ENCODE assay signal across 18 cellular contexts in the genomic region with DNA sequence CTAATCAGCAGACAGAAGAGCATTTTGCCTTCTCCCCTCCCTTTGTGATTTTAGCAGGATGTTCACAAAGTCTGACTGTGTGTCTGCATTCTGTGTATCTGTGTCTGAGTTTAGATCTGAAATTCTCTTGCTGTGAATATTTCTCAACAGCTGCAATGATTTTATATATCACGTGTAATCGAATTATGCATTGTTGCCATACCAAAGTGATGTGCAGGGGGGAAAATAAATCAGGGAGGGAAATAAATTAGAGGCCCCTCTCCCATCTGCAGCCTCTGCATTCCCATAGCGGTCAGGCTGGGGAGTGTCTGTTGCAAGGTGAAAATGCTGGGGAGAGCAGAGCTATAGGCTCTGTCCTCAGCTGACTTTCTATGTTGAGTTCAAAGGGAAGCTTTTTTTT.
"Had no signal": no experiment of that assay in that cellular context is flagged by ENCODE, and none has a peak within 500 bp of the region (broad histone marks: within the 10 kb centered on the region; RNA-seq: fewer than 3 reads in every experiment).

No MANE protein-coding gene starts in this region.

- ATAC-seq: gastroesophageal sphincter; left ventricle myocardium superior; naive thymus-derived CD8-positive, alpha-beta T cell had no signal

- H3K4me1 Mint-ChIP-seq: naive thymus-derived CD8-positive, alpha-beta T cell; neural crest cell had no signal

- H3K36me3 Mint-ChIP-seq: naive thymus-derived CD8-positive, alpha-beta T cell had no signal

- H3K4me3 Mint-ChIP-seq: naive thymus-derived CD8-positive, alpha-beta T cell; neural crest cell had no signal

- H3K27ac Mint-ChIP-seq: progenitor cell of endocrine pancreas had no signal

- H3K9me3 Mint-ChIP-seq: naive thymus-derived CD8-positive, alpha-beta T cell; neural crest cell had no signal

- H3K4me3 ChIP-seq: esophagus squamous epithelium, gastroesophageal sphincter, lung, smooth muscle cell, upper lobe of left lung, vagina had no signal

- DNase-seq: dermis blood vessel endothelial cell; esophagus squamous epithelium; foreskin fibroblast; glutamatergic neuron; islet precursor cell; left ventricle myocardium superior; mesenchymal stem cell; naive thymus-derived CD8-positive, alpha-beta T cell; right cardiac atrium; stimulated activated CD4-positive, alpha-beta T cell treated with anti-CD3 and anti-CD28 coated beads, Interleukin-2, amount 100 ng/mL, for 48 hours; stimulated activated naive CD4-positive, alpha-beta T cell treated with Interleukin-2 at 50 U/mL for 16 hours had no signal
